Comparison of ENCODE assay signal across 33 cellular contexts in genomic region chr7:8086239-8086638, GRCh38.
"Had no signal": no experiment of that assay in that cellular context is flagged by ENCODE, and none has a peak within 500 bp of the region (broad histone marks: within the 10 kb centered on the region; RNA-seq: fewer than 3 reads in every experiment).

No MANE protein-coding gene starts in this region.

- H3K4me1 ChIP-seq: Peyer's patch, SJSA1 had no signal

- H3K4me3 Mint-ChIP-seq: activated CD4-positive, alpha-beta T cell treated with anti-CD3 and anti-CD28 coated beads, Interleukin-2, amount 10 ng/mL, durations not matched to agents 24 days and 14 days; activated CD8-positive, alpha-beta T cell treated with anti-CD3 and anti-CD28 coated beads for 36 hours; activated naive CD8-positive, alpha-beta T cell treated with anti-CD3 and anti-CD28 coated beads for 36 hours; activated T-cell treated with anti-CD3 and anti-CD28 coated beads, Interleukin-2, amount 50 U/mL, for 72 hours; activated T-helper 17 cell treated with anti-CD3 and anti-CD28 coated beads, Interleukin-2, amount 50 U/mL, for 72 hours; T-cell had no signal

- H3K9me3 Mint-ChIP-seq: activated CD4-positive, alpha-beta T cell treated with anti-CD3 and anti-CD28 coated beads, Interleukin-2, amount 10 ng/mL, durations not matched to agents 24 days and 14 days; activated CD8-positive, alpha-beta T cell treated with anti-CD3 and anti-CD28 coated beads for 36 hours; activated naive CD8-positive, alpha-beta T cell treated with anti-CD3 and anti-CD28 coated beads for 36 hours; activated T-cell treated with anti-CD3 and anti-CD28 coated beads, Interleukin-2, amount 50 U/mL, for 72 hours; activated T-helper 17 cell treated with anti-CD3 and anti-CD28 coated beads, Interleukin-2, amount 50 U/mL, for 72 hours; T-cell had no signal

- H3K9ac ChIP-seq: SK-N-SH had no signal

- H3K27me3 Mint-ChIP-seq: activated CD4-positive, alpha-beta T cell treated with anti-CD3 and anti-CD28 coated beads, Interleukin-2, amount 10 ng/mL, durations not matched to agents 24 days and 14 days; activated CD8-positive, alpha-beta T cell treated with anti-CD3 and anti-CD28 coated beads for 36 hours; activated naive CD8-positive, alpha-beta T cell treated with anti-CD3 and anti-CD28 coated beads for 36 hours; activated T-helper 17 cell treated with anti-CD3 and anti-CD28 coated beads, Interleukin-2, amount 50 U/mL, for 72 hours; T-cell had no signal

- H3K36me3 ChIP-seq: brain microvascular endothelial cell, SJSA1 had no signal

- H3K4me3 ChIP-seq: Peyer's patch, SJSA1 had no signal

- H3K27ac Mint-ChIP-seq: activated CD4-positive, alpha-beta T cell treated with anti-CD3 and anti-CD28 coated beads, Interleukin-2, amount 10 ng/mL, durations not matched to agents 24 days and 14 days; activated CD8-positive, alpha-beta T cell treated with anti-CD3 and anti-CD28 coated beads for 36 hours; activated naive CD8-positive, alpha-beta T cell treated with anti-CD3 and anti-CD28 coated beads for 36 hours; activated T-cell treated with anti-CD3 and anti-CD28 coated beads, Interleukin-2, amount 50 U/mL, for 72 hours; activated T-helper 17 cell treated with anti-CD3 and anti-CD28 coated beads, Interleukin-2, amount 50 U/mL, for 72 hours; T-cell had no signal

- DNase-seq: activated CD4-positive, alpha-beta T cell treated with anti-CD3 and anti-CD28 coated beads, Interleukin-2, amount 10 ng/mL, durations not matched to agents 24 days and 14 days; activated CD4-positive, alpha-beta T cell treated with anti-CD3 and anti-CD28 coated beads, Interleukin-2, amount 50 U/mL, for 4 hours; activated CD4-positive, CD25-positive, alpha-beta regulatory T cell; activated CD8-positive, alpha-beta T cell treated with anti-CD3 and anti-CD28 coated beads for 36 hours; activated effector memory CD4-positive, alpha-beta T cell treated with anti-CD3 and anti-CD28 coated beads, Interleukin-2, amount 50 U/mL, for 16 hours; activated naive CD4-positive, alpha-beta T cell; activated naive CD4-positive, alpha-beta T cell treated with anti-CD3 and anti-CD28 coated beads, Interleukin-2, amount 50 U/mL, for 16 hours; activated naive CD8-positive, alpha-beta T cell treated with anti-CD3 and anti-CD28 coated beads for 36 hours; activated T-cell treated with anti-CD3 and anti-CD28 coated beads, Interleukin-2, amount 50 U/mL, for 1 hour; activated T-cell treated with anti-CD3 and anti-CD28 coated beads, Interleukin-2, amount 50 U/mL, for 72 hours; amniotic stem cell; aorta; brain microvascular endothelial cell; central memory CD4-positive, alpha-beta T cell; Karpas-422; KBM-7; NCI-H1694 treated with DMSO at 0.1 percent for 48 hours; NCI-H2029; NCI-H345; NCI-H526; NCI-H748 treated with DMSO at 0.1 percent for 48 hours; NK-92 treated with Interleukin-12 subunit alpha and Interleukin-12 subunit beta, amount 100 ng/mL, for 24 hours; PC-3; Peyer's patch; RPMI8226; SHP77 treated with DMSO at 0.1 percent for 48 hours; SK-N-SH; T-cell; T-helper 2 cell; T-helper 9 cell had no signal

- ATAC-seq: activated CD8-positive, alpha-beta T cell treated with anti-CD3 and anti-CD28 coated beads for 36 hours; activated T-cell treated with anti-CD3 and anti-CD28 coated beads, Interleukin-2, amount 50 U/mL, for 72 hours; activated T-helper 17 cell treated with anti-CD3 and anti-CD28 coated beads, Interleukin-2, amount 50 U/mL, for 72 hours; PC-3; T-cell had no signal

- H3K9me3 ChIP-seq: Peyer's patch, SJSA1, SK-N-SH had no signal

- H3K27me3 ChIP-seq: brain microvascular endothelial cell, Peyer's patch, SJSA1 had no signal

- H3K4me1 Mint-ChIP-seq: activated CD4-positive, alpha-beta T cell treated with anti-CD3 and anti-CD28 coated beads, Interleukin-2, amount 10 ng/mL, durations not matched to agents 24 days and 14 days; activated T-helper 17 cell treated with anti-CD3 and anti-CD28 coated beads, Interleukin-2, amount 50 U/mL, for 72 hours had no signal

- H3K27ac ChIP-seq: brain microvascular endothelial cell, Peyer's patch, SJSA1, VCaP had no signal
